ENCODE assay signal across 8 cellular contexts in the genomic region with DNA sequence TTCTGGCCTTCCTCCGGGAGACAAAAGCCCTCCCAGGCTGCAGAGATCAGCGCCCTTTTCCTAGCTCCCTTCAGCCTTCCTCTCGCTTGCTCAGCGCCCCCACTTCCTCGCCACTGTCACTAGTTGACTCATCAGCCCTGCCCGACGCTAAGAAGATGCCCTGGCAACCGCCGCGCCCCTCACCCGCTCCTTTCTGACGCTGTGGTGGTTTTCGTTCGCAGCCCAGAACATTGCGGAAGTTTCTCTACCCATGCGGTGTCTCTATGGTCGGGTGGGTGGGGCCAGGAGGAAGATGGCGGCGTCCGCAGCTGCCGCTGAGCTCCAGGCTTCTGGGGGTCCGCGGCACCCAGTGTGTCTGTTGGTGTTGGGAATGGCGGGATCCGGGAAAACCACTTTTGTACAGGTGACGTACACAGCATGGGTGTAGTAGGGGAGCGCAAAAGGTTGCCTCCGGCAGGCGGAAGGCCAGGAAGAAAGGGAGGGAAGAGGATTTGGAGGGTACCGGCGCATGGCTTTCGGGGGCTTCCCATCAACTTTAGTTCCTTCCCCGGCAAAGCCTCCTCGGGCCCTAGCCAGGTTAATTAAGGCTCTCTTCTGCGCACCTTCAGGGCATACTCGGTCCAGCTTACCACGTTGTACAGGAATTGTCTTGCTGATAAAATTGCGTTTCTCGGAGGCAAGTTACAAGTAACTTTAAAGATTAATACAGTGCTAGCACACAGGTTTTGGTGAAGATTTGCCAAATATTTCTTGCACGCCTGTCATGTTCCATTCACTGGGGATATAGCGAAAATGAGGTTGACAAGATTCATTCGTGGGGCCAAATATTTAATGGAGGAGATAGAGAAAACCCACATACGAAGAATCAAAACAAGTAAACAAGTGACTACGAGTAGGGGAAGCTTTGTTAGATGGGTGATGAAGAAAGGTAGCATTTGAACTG. TPM values are rescaled to one million over a fixed set of nuclear protein-coding genes. Genes with fewer than 3 reads are reported as not detected.
DNase-seq lines count a peak whose midpoint lies in the region; TF ChIP-seq lines count a peak whose summit lies in the region.

A gene with protein sequence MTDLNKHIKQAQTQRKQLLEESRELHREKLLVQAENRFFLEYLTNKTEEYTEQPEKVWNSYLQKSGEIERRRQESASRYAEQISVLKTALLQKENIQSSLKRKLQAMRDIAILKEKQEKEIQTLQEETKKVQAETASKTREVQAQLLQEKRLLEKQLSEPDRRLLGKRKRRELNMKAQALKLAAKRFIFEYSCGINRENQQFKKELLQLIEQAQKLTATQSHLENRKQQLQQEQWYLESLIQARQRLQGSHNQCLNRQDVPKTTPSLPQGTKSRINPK (minus strand): TSS at position 246 of the 943 bp plus-strand sequence. CDS start 1,213 bp downstream, outside the sequence.
A gene (plus strand): TSS at position 284 of the 943 bp plus-strand sequence. CDS start 9 bp downstream, at position 293.

- intact Hi-C loops in Caco-2 (cut with micrococcal nuclease; ENCODE audit: unreplicated experiment) = loop anchor here (2.0 to 10.0 kb wide), 3 partner anchors 34 to 224 kb away; a partner anchor contains a TSS

- no peaks in the 10 kb centered on the region for H3K9me3 ChIP-seq in Caco-2

- H3K4me3 ChIP-seq in Caco-2 (ENCODE audit: low read depth, low read length) = peak within 1 kb of the TSS; percentile 71

- no peaks in the 10 kb centered on the region for H3K36me3 ChIP-seq in Caco-2 (ENCODE audit: control insufficient read depth, insufficient read depth, low read length)

- CTCF ChIA-PET in Caco-2 (lab: Charles Lee) = interaction anchor here (0.5 to 1.3 kb wide), 6 partner anchors 12 to 558 kb away, joined by 3 to 5 read pairs (median 4); no protein-coding TSS in a partner anchor

- POLR2A ChIA-PET in Caco-2 (lab: Charles Lee) = interaction anchor here (0.6 to 1.0 kb wide), 3 partner anchors 45 to 124 kb away, joined by 3 to 4 read pairs (median 3); no protein-coding TSS in a partner anchor

- peaks cover 18% of the 10 kb centered on the region for H3K36me3 Mint-ChIP-seq in Caco-2 (ENCODE audit: insufficient read depth, unreplicated experiment)
- peaks cover 26% of the 10 kb centered on the region for H3K36me3 Mint-ChIP-seq in endothelial cell (ENCODE audit: low read depth, unreplicated experiment)
- H3K36me3 Mint-ChIP-seq in mesothelial cell of epicardium = peaks cover 17% of the 10 kb centered on the region

- H3K27ac Mint-ChIP-seq in Caco-2 (ENCODE audit: unreplicated experiment) (no peak within 1 kb of the TSS), endothelial cell (ENCODE audit: unreplicated experiment) (peak within 1 kb of the TSS; percentile 96), mesothelial cell of epicardium (no peak within 1 kb of the TSS)

- H3K27me3 ChIP-seq in Caco-2 (replicated peaks; ENCODE audit: control insufficient read depth, insufficient read depth, low read length) = no peaks in the 10 kb centered on the region

- H3K4me1 Mint-ChIP-seq in Caco-2 (ENCODE audit: low read depth, unreplicated experiment) = peaks cover 14% of the 10 kb centered on the region
- H3K4me1 Mint-ChIP-seq in endothelial cell (ENCODE audit: unreplicated experiment) = peaks cover 17% of the 10 kb centered on the region
- H3K4me1 Mint-ChIP-seq in mesothelial cell of epicardium = peaks cover 13% of the 10 kb centered on the region

- H3K4me1 ChIP-seq in Caco-2 = peaks cover 10% of the 10 kb centered on the region; the same call in 1 of the 2 replicates

- H3K9me3 Mint-ChIP-seq in Caco-2 (ENCODE audit: unreplicated experiment) (no peaks in the 10 kb centered on the region), endothelial cell (ENCODE audit: unreplicated experiment) (no peaks in the 10 kb centered on the region), mesothelial cell of epicardium (no peaks in the 10 kb centered on the region)

- DNase-seq in Caco-2 (peak; percentile 85 to 88), GM20000 (ENCODE audit: low spot score) (peak; percentile 85), HS-27A (ENCODE audit: low read depth) (peak; percentile 73), endothelial cell (ENCODE audit: low spot score) (peak; percentile 67), mesothelial cell of epicardium (ENCODE audit: low spot score in 2 of 2, unreplicated experiment in 2 of 2) (peak; percentile 53 to 78)
- peak; percentile 87 for DNase-seq in NK-92 treated with Interleukin-12 subunit alpha and Interleukin-12 subunit beta, amount 100 ng/mL, for 24 hours (lab: John Stamatoyannopoulos, UW)
- peak; percentile 68 to 90 (median 88) for DNase-seq in activated CD8-positive, alpha-beta memory T cell treated with anti-CD3 and anti-CD28 coated beads for 48 hours (ENCODE audit: low read depth in 2 of 3, low spot score in 2 of 3)
- peak; percentile 87 to 92 for DNase-seq in stimulated activated CD8-positive, alpha-beta memory T cell treated with anti-CD3 and anti-CD28 coated beads, Interleukin-15, amount 100 ng/mL, for 4 hours (ENCODE audit: low read depth in 2 of 2)

- H3K27me3 Mint-ChIP-seq in Caco-2 (ENCODE audit: insufficient read depth, unreplicated experiment) (no peaks in the 10 kb centered on the region), endothelial cell (ENCODE audit: unreplicated experiment) (no peaks in the 10 kb centered on the region), mesothelial cell of epicardium (ENCODE audit: low read depth) (no peaks in the 10 kb centered on the region)

- BruUV-seq in Caco-2 (replicated peaks; lab: Mats Ljungman, UMichigan) = TSS peak; percentile 49

- H3K4me3 Mint-ChIP-seq in Caco-2 (ENCODE audit: unreplicated experiment) (no peak within 1 kb of the TSS), endothelial cell (ENCODE audit: unreplicated experiment) (no peak within 1 kb of the TSS), mesothelial cell of epicardium (no peak within 1 kb of the TSS)

- TF ChIP-seq CTCF in Caco-2 (IDR thresholded peaks at IDR 0.05; ENCODE audit: insufficient read depth in 1 of 2, low read depth in 1 of 2, low read length in 1 of 2, severe bottlenecking in 1 of 2, unreplicated experiment in 1 of 2) (no peak), GM20000 (IDR thresholded peaks at IDR 0.05; ENCODE audit: extremely low read depth, missing control alignments) (no peak), endothelial cell (IDR thresholded peaks at IDR 0.05; ENCODE audit: unreplicated experiment) (no peak), mesothelial cell of epicardium (IDR thresholded peaks at IDR 0.05; ENCODE audit: unreplicated experiment) (no peak)

RNA-seq across cellular contexts. Expression of the first gene that starts in this region (rescaled TPM):
- total RNA-seq in Caco-2 (2022) = 3.9 and 4.7 TPM in 2 replicates
- 4.7 TPM for total RNA-seq in endothelial cell (ENCODE audit: unreplicated experiment)
- total RNA-seq in mesothelial cell of epicardium = 4.6 to 5.2 TPM (median 4.9 TPM) in 3 replicates

RNA-seq across cellular contexts. Expression of the second gene that starts in this region (rescaled TPM):
- total RNA-seq in Caco-2 (2022) = 45.9 and 60.9 TPM in 2 replicates
- total RNA-seq in endothelial cell (ENCODE audit: unreplicated experiment) = 39.7 TPM
- total RNA-seq in mesothelial cell of epicardium = 32.4 to 36.7 TPM (median 36.3 TPM) in 3 replicates

Comparison
In these comparisons a context has a peak if more than half of its experiments do, and no peak if none do; other contexts are left out.
1. Peak in every context shown above with its lines: DNase-seq and H3K4me3 ChIP-seq.